In genomic region chr19:52535831-52536800, GRCh38 we compare ENCODE assay signal across 8 cellular contexts. TPM values are rescaled to one million over a fixed set of nuclear protein-coding genes. Genes with fewer than 3 reads are reported as not detected.
DNase-seq lines count a peak whose midpoint lies in the region; TF ChIP-seq lines count a peak whose summit lies in the region.

No MANE protein-coding gene starts in this region.

- peak overlapping the region; percentile 82 for H3K9ac ChIP-seq in H9 (ENCODE audit: extremely low read depth, insufficient read length, low read length)

- H3K4me3 ChIP-seq in OCI-LY7 (ENCODE audit: low read depth, low read length, poor library complexity, severe bottlenecking), result peak overlapping the region; percentile 79

- TF ChIP-seq CTCF in H9 (conservative IDR thresholded peaks at IDR 0.05) (no peak; the same call in 2 of the 3 replicates), OCI-LY7 (conservative IDR thresholded peaks at IDR 0.05; ENCODE audit: low read length) (no peak), osteocyte (IDR thresholded peaks at IDR 0.05) (peak; percentile 33)

- H2AFZ ChIP-seq in H9 (ENCODE audit: low read length), result peak overlapping the region; percentile 75
- peak overlapping the region; percentile 63; the same call in 1 of the 2 replicates for H2AFZ ChIP-seq in OCI-LY7 (ENCODE audit: low read length)

- H3K4me1 Mint-ChIP-seq in H9 (peaks cover 16 to 17% of the 10 kb centered on the region in 2 experiments), osteocyte (ENCODE audit: unreplicated experiment) (peaks cover 18% of the 10 kb centered on the region)
- peaks cover 26% of the 10 kb centered on the region for H3K4me1 Mint-ChIP-seq in activated naive CD4-positive, alpha-beta T cell treated with anti-CD3 and anti-CD28 coated beads for 36 hours (ENCODE audit: low read depth)

- no peak overlapping the region for H3K27ac ChIP-seq in H9 (ENCODE audit: insufficient read length, low read depth, low read length)
- H3K27ac ChIP-seq in OCI-LY7 (ENCODE audit: low read depth, low read length, poor library complexity, severe bottlenecking), result peak overlapping the region; percentile 76
- H3K27ac ChIP-seq in substantia nigra (ENCODE audit: low read depth, low read length, poor library complexity, severe bottlenecking), result peak overlapping the region; percentile 10

- no peak overlapping the region for H4K5ac ChIP-seq in H9 (ENCODE audit: insufficient read length, low read depth, low read length)

- H3K79me1 ChIP-seq in H9 (ENCODE audit: insufficient read depth, low read depth, low read length, poor library complexity, severe bottlenecking), result no peaks in the 10 kb centered on the region

- H2BK120ac ChIP-seq in H9 (ENCODE audit: low read depth, low read length, poor library complexity, severe bottlenecking), result no peak overlapping the region

- H4K20me1 ChIP-seq in H9 (ENCODE audit: control insufficient read depth, insufficient read depth, insufficient read length), result no peaks in the 10 kb centered on the region
- H4K20me1 ChIP-seq in OCI-LY7 (ENCODE audit: insufficient read depth, low read length), result no peaks in the 10 kb centered on the region

- H2AK5ac ChIP-seq in H9 (ENCODE audit: insufficient read length, low read length), result no peak overlapping the region

- no peak overlapping the region for H3K56ac ChIP-seq in H9 (ENCODE audit: insufficient read length, low read depth, low read length)

- CTCF ChIA-PET in OCI-LY7 (lab: Charles Lee; ENCODE audit: unreplicated experiment), result no interaction called here
- CTCF ChIA-PET in activated naive CD4-positive, alpha-beta T cell treated with anti-CD3 and anti-CD28 coated beads for 36 hours (lab: Charles Lee), result no interaction called here

- peak overlapping the region in 2 of 3 experiments; percentile 91 to 96; a peak in 4 of 7 replicates for H3K27ac Mint-ChIP-seq in H9
- peak overlapping the region; percentile 92 for H3K27ac Mint-ChIP-seq in activated naive CD4-positive, alpha-beta T cell treated with anti-CD3 and anti-CD28 coated beads for 36 hours
- H3K27ac Mint-ChIP-seq in osteocyte (ENCODE audit: unreplicated experiment), result peak overlapping the region; percentile 89

- no peak overlapping the region for H3K23ac ChIP-seq in H9 (ENCODE audit: insufficient read length, low read depth, low read length)

- peak overlapping the region; percentile 57 for H3K18ac ChIP-seq in H9 (ENCODE audit: insufficient read length, low read depth, low read length)

- H3K4me3 Mint-ChIP-seq in H9 (peak overlapping the region; percentile 83 to 88), osteocyte (ENCODE audit: unreplicated experiment) (peak overlapping the region; percentile 88)
- peak overlapping the region; percentile 85 for H3K4me3 Mint-ChIP-seq in activated naive CD4-positive, alpha-beta T cell treated with anti-CD3 and anti-CD28 coated beads for 36 hours

- no peak overlapping the region for H3T11ph ChIP-seq in H9 (ENCODE audit: low read length)

- no peak overlapping the region for H2BK5ac ChIP-seq in H9 (ENCODE audit: insufficient read length, low read length)

- H3K4me2 ChIP-seq in H9 (ENCODE audit: insufficient read depth, insufficient read length, low read length) (peak overlapping the region; percentile 71), OCI-LY7 (ENCODE audit: low read length) (peak overlapping the region; percentile 91)

- H3K9me3 ChIP-seq in H9 (ENCODE audit: control insufficient read depth, low read depth, low read length) (no peaks in the 10 kb centered on the region), OCI-LY7 (ENCODE audit: low read length) (0 out of 2 replicates have a peak, but pooled peaks cover 5% of the 10 kb centered on the region)

- peak overlapping the region; percentile 87 for H3K14ac ChIP-seq in H9 (ENCODE audit: insufficient read depth, low read length)

- H3K9me3 Mint-ChIP-seq in H9, result no peaks in the 10 kb centered on the region
- peaks cover 13% of the 10 kb centered on the region for H3K9me3 Mint-ChIP-seq in activated naive CD4-positive, alpha-beta T cell treated with anti-CD3 and anti-CD28 coated beads for 36 hours
- H3K9me3 Mint-ChIP-seq in osteocyte (ENCODE audit: unreplicated experiment), result peaks cover 5% of the 10 kb centered on the region

- no peak overlapping the region for H2BK15ac ChIP-seq in H9 (ENCODE audit: low read depth, low read length)

- no peak overlapping the region for H4K8ac ChIP-seq in H9 (replicated peaks; ENCODE audit: insufficient read length, low read depth, low read length)

- H3K36me3 ChIP-seq in OCI-LY7 (ENCODE audit: insufficient read depth, low read length), result peaks cover 54% of the 10 kb centered on the region

- WGBS in H9 (ENCODE audit: extremely low coverage, insufficient read length, low lambda C conversion rate), result no CpG with 5 or more reads among the region's 65 CpGs

- intact Hi-C loops in OCI-LY7 (cut with micrococcal nuclease; ENCODE audit: unreplicated experiment), result loop anchor here (5.0 kb wide), 1 partner anchor 36 kb away; the partner anchor contains the start of gene ZNF701
- intact Hi-C loops in activated naive CD4-positive, alpha-beta T cell treated with anti-CD3 and anti-CD28 coated beads for 36 hours (cut with micrococcal nuclease), result loop anchor here (1.0 kb wide), 2 partner anchors 9 to 34 kb away; partner anchors contain the start of genes ZNF701 and ZNF808

- POLR2A ChIA-PET in OCI-LY7 (lab: Charles Lee), result no interaction called here

- no peaks in the 10 kb centered on the region for H3K27me3 ChIP-seq in H9 (ENCODE audit: insufficient read depth, low read length)

- H3K4me1 ChIP-seq in H9 (ENCODE audit: insufficient read depth, low read length) (no peaks in the 10 kb centered on the region; the same call in 1 of the 2 replicates), OCI-LY7 (ENCODE audit: insufficient read depth, low read length, poor library complexity, severe bottlenecking) (peaks cover 15% of the 10 kb centered on the region)

- no TSS peak for BruUV-seq in OCI-LY7 (replicated peaks; lab: Mats Ljungman, UMichigan)

- no peaks in the 10 kb centered on the region for H3K79me2 ChIP-seq in H9 (ENCODE audit: insufficient read depth, low read length)
- peaks cover 60% of the 10 kb centered on the region for H3K79me2 ChIP-seq in OCI-LY7 (ENCODE audit: insufficient read depth, low read depth, low read length)

- H2BK20ac ChIP-seq in H9 (ENCODE audit: low read depth, low read length, poor library complexity, severe bottlenecking), result no peak overlapping the region

- H3K23me2 ChIP-seq in H9 (ENCODE audit: insufficient read length, low read depth, low read length, poor library complexity, severe bottlenecking), result peaks cover 15% of the 10 kb centered on the region

- peak; percentile 88 for DNase-seq in ELR (ENCODE audit: low read depth)
- DNase-seq in H9, result peak; percentile 93
- peak; percentile 92 for DNase-seq in OCI-LY7 (ENCODE audit: low spot score)
- DNase-seq in activated naive CD4-positive, alpha-beta T cell treated with anti-CD3 and anti-CD28 coated beads for 36 hours, result peak; percentile 94
- peak; percentile 58 for DNase-seq in globus pallidus (ENCODE audit: low spot score)
- DNase-seq in osteocyte (ENCODE audit: extremely low spot score, unreplicated experiment), result peak; percentile 90
- DNase-seq in substantia nigra (lab: John Stamatoyannopoulos, UW), result peak in 43 of 49 donors; percentile 4 to 90 (median 33)
- DNase-seq in NCI-H2196 treated with DMSO at 0.1 percent for 48 hours (lab: John Stamatoyannopoulos, UW; ENCODE audit: unreplicated experiment), result no peak

- H2BK12ac ChIP-seq in H9 (ENCODE audit: insufficient read length, low read depth, low read length), result no peak overlapping the region

- H3K27me3 Mint-ChIP-seq in H9 (ENCODE audit: low read depth) (peaks cover 8% of the 10 kb centered on the region), osteocyte (ENCODE audit: unreplicated experiment) (no peaks in the 10 kb centered on the region)
- no peaks in the 10 kb centered on the region for H3K27me3 Mint-ChIP-seq in activated naive CD4-positive, alpha-beta T cell treated with anti-CD3 and anti-CD28 coated beads for 36 hours (ENCODE audit: low read depth)

- H3K9me2 ChIP-seq in OCI-LY7 (ENCODE audit: insufficient read depth, low read length), result no peaks in the 10 kb centered on the region

- no peak overlapping the region for H3K4ac ChIP-seq in H9 (ENCODE audit: low read depth, low read length)

- H4K91ac ChIP-seq in H9 (ENCODE audit: insufficient read length, low read depth, low read length), result no peak overlapping the region

- H3K36me3 Mint-ChIP-seq in H9 (ENCODE audit: insufficient read depth in 1 of 3, low read depth in 3 of 3) (peaks cover 0 to 22% (median 0%) of the 10 kb centered on the region in 3 experiments; a peak in 3 of 7 replicates), osteocyte (ENCODE audit: unreplicated experiment) (peaks cover 30% of the 10 kb centered on the region)
- H3K36me3 Mint-ChIP-seq in activated naive CD4-positive, alpha-beta T cell treated with anti-CD3 and anti-CD28 coated beads for 36 hours (ENCODE audit: low read depth), result peaks cover 60% of the 10 kb centered on the region

RNA-seq across cellular contexts. Expression of gene ZNF808, which starts 8.6 kb away (rescaled TPM):
- total RNA-seq in H9 (2021), result 33.7 and 35.7 TPM in 2 replicates
- total RNA-seq in OCI-LY7 (2014; rRNA removed; shearing (Covaris generic)), result 26.9 and 46.6 TPM in 2 replicates
- 29.2 and 33.7 TPM in 2 replicates for total RNA-seq in OCI-LY7 (2022)
- total RNA-seq in activated naive CD4-positive, alpha-beta T cell treated with anti-CD3 and anti-CD28 coated beads for 36 hours, result 10 to 100 TPM; 19.1 to 20.1 TPM
- 22.8 and 29.2 TPM in 2 replicates for total RNA-seq in osteocyte

RNA-seq across cellular contexts. Expression of gene ZNF701, which starts 34.0 kb away (rescaled TPM):
- total RNA-seq in H9 (2021), result 23.7 and 24.4 TPM in 2 replicates
- 18.0 and 18.1 TPM in 2 replicates for total RNA-seq in OCI-LY7 (2014; rRNA removed; shearing (Covaris generic))
- 25.5 and 28.3 TPM in 2 replicates for total RNA-seq in OCI-LY7 (2022)
- 10 to 100 TPM; 13.8 to 15.0 TPM for total RNA-seq in activated naive CD4-positive, alpha-beta T cell treated with anti-CD3 and anti-CD28 coated beads for 36 hours
- 15.6 and 16.1 TPM in 2 replicates for total RNA-seq in osteocyte
